9 cellular contexts compared by ENCODE assay signal in genomic region chr6:166515072-166515810, GRCh38.
DNase-seq lines count a peak whose midpoint lies in the region; ATAC-seq and TF ChIP-seq lines count a peak whose summit lies in the region.
"Had no signal": no experiment of that assay in that cellular context is flagged by ENCODE, and none has a peak within 500 bp of the region (broad histone marks: within the 10 kb centered on the region; RNA-seq: fewer than 3 reads in every experiment).

No MANE protein-coding gene starts in this region.

- no peaks in the 10 kb centered on the region for H3K27me3 Mint-ChIP-seq in activated CD4-positive, alpha-beta T cell treated with anti-CD3 and anti-CD28 coated beads, Interleukin-2, amount 10 ng/mL, durations not matched to agents 24 days and 14 days

- DNase-seq in activated CD4-positive, alpha-beta T cell treated with anti-CD3 and anti-CD28 coated beads for 1 hour = peak; percentile 46
- DNase-seq in activated CD4-positive, alpha-beta T cell treated with anti-CD3 and anti-CD28 coated beads, Interleukin-2, amount 10 ng/mL, durations not matched to agents 24 days and 14 days = no peak
- peak; percentile 71 for DNase-seq in fibroblast of villous mesenchyme (ENCODE audit: low read depth)
- DNase-seq in stimulated activated CD8-positive, alpha-beta memory T cell treated with anti-CD3 and anti-CD28 coated beads, Interleukin-12 subunit alpha, Interleukin-12 subunit beta, amount 100 ng/mL, for 4 hours (ENCODE audit: low read depth) = peak; percentile 39
- DNase-seq in OCI-M1 (lab: John Stamatoyannopoulos, UW) = no peak

- no peaks in the 10 kb centered on the region for H3K9me3 Mint-ChIP-seq in activated CD4-positive, alpha-beta T cell treated with anti-CD3 and anti-CD28 coated beads, Interleukin-2, amount 10 ng/mL, durations not matched to agents 24 days and 14 days
- H3K9me3 Mint-ChIP-seq: neural crest cell had no signal

- H3K36me3 Mint-ChIP-seq in activated CD4-positive, alpha-beta T cell treated with anti-CD3 and anti-CD28 coated beads, Interleukin-2, amount 10 ng/mL, durations not matched to agents 24 days and 14 days (ENCODE audit: low read depth) = no peaks in the 10 kb centered on the region

- no peak overlapping the region for H3K4me3 Mint-ChIP-seq in activated CD4-positive, alpha-beta T cell treated with anti-CD3 and anti-CD28 coated beads, Interleukin-2, amount 10 ng/mL, durations not matched to agents 24 days and 14 days
- H3K4me3 Mint-ChIP-seq: neural crest cell had no signal

- no peak overlapping the region for H3K4me3 ChIP-seq in WI38 (ENCODE audit: low read depth, low read length)
- H3K4me3 ChIP-seq in fibroblast of villous mesenchyme (ENCODE audit: low read depth, low read length) = no peak overlapping the region

- TF ChIP-seq CTCF in WI38 (IDR thresholded peaks at IDR 0.05; ENCODE audit: low read depth, low read length) = peak; percentile 44
- TF ChIP-seq CTCF in fibroblast of villous mesenchyme (IDR thresholded peaks at IDR 0.05; ENCODE audit: insufficient read depth, low read depth, low read length) = peak; percentile 51

- no peak for ATAC-seq in HG02588 (IDR thresholded peaks at IDR 0.05; ENCODE audit: unreplicated experiment)
- no peak for ATAC-seq in HG02678 (IDR thresholded peaks at IDR 0.05; ENCODE audit: unreplicated experiment)

- H3K4me1 Mint-ChIP-seq in activated CD4-positive, alpha-beta T cell treated with anti-CD3 and anti-CD28 coated beads, Interleukin-2, amount 10 ng/mL, durations not matched to agents 24 days and 14 days = peaks cover 5% of the 10 kb centered on the region

- H3K27ac Mint-ChIP-seq in activated CD4-positive, alpha-beta T cell treated with anti-CD3 and anti-CD28 coated beads, Interleukin-2, amount 10 ng/mL, durations not matched to agents 24 days and 14 days = no peak overlapping the region

- intact Hi-C loops in activated CD4-positive, alpha-beta T cell treated with anti-CD3 and anti-CD28 coated beads, Interleukin-2, amount 10 ng/mL, durations not matched to agents 24 days and 14 days (cut with micrococcal nuclease) = no loop called here

Comparison
In these comparisons a context has a peak if more than half of its experiments do, and no peak if none do; other contexts are left out.
1. DNase-seq: peak in activated CD4-positive, alpha-beta T cell treated with anti-CD3 and anti-CD28 coated beads for 1 hour (single experiment), fibroblast of villous mesenchyme (single experiment) and stimulated activated CD8-positive, alpha-beta memory T cell treated with anti-CD3 and anti-CD28 coated beads, Interleukin-12 subunit alpha, Interleukin-12 subunit beta, amount 100 ng/mL, for 4 hours (single experiment); none in activated CD4-positive, alpha-beta T cell treated with anti-CD3 and anti-CD28 coated beads, Interleukin-2, amount 10 ng/mL, durations not matched to agents 24 days and 14 days (single experiment) and OCI-M1 (single experiment).